ENCODE assay signal across 17 cellular contexts in genomic region chr16:30374538-30374937, GRCh38. TPM values are rescaled to one million over a fixed set of nuclear protein-coding genes. Genes with fewer than 3 reads are reported as not detected.
A peak's percentile ranks its signal among the peaks of the same experiment; 100 is the strongest.
DNase-seq lines count a peak whose midpoint lies in the region; ATAC-seq and TF ChIP-seq lines count a peak whose summit lies in the region.
"Had no signal": no experiment of that assay in that cellular context is flagged by ENCODE, and none has a peak within 500 bp of the region (broad histone marks: within the 10 kb centered on the region; RNA-seq: fewer than 3 reads in every experiment).

Gene MYL11, plus strand, starts transcription at chr16:30374802. Its CDS starts 56 bp downstream, at chr16:30374858.

- H2AFZ ChIP-seq in neuronal stem cell (ENCODE audit: low read length): no peak within 1 kb of the TSS

- DNase-seq in CD8-positive, alpha-beta memory T cell: no peak
- DNase-seq in RWPE1 (ENCODE audit: low spot score): no peak
- DNase-seq in neuronal stem cell (ENCODE audit: low spot score): no peak
- DNase-seq in NCI-H1105 (lab: John Stamatoyannopoulos, UW): no peak
- no peak for DNase-seq in C1 segment of cervical spinal cord (lab: John Stamatoyannopoulos, UW)
- DNase-seq in posterior vena cava (ENCODE audit: low spot score): no peak
- DNase-seq: activated CD4-positive, CD25-positive, alpha-beta regulatory T cell treated with anti-CD3 and anti-CD28 coated beads, Interleukin-2, amount 50 U/mL, for 72 hours; NCI-H1694; NCI-H526 treated with DMSO at 0.1 percent for 48 hours; PC-3; stimulated activated CD4-positive, alpha-beta T cell treated with anti-CD3 and anti-CD28 coated beads, Interleukin-2, amount 100 ng/mL, for 24 hours; stimulated activated CD8-positive, alpha-beta memory T cell treated with anti-CD3 and anti-CD28 coated beads, Interleukin-4, amount 100 ng/mL, for 48 hours had no signal

- H3K9ac ChIP-seq in neuronal stem cell (ENCODE audit: low read depth, low read length, poor library complexity): no peak within 1 kb of the TSS

- CTCF ChIA-PET in CD8-positive, alpha-beta memory T cell (lab: Charles Lee): interaction anchor here (1.7 kb wide), 1 partner anchor 35 kb away, joined by 5 read pairs; no protein-coding TSS in a partner anchor
- CTCF ChIA-PET in RWPE1 (lab: Yijun Ruan, JAX): no interaction called here

- peak within 1 kb of the TSS in 7 of 8 donors; percentile 70 to 100 (median 87) for H3K27ac Mint-ChIP-seq in CD8-positive, alpha-beta memory T cell
- peak within 1 kb of the TSS; percentile 100 for H3K27ac Mint-ChIP-seq in dendritic cell treated with granulocyte-macrophage colony-stimulating factor and Interleukin-4, amounts not matched to agents 40 ng/mL and 50 ng/mL, for 4 days

- no peak within 1 kb of the TSS for H3K23ac ChIP-seq in neuronal stem cell (ENCODE audit: low read depth, low read length, poor library complexity)

- H3K18ac ChIP-seq in neuronal stem cell (ENCODE audit: low read length): peak within 1 kb of the TSS; percentile 3

- no peaks in the 10 kb centered on the region for H3K27me3 ChIP-seq in CD8-positive, alpha-beta memory T cell (ENCODE audit: insufficient read depth, low read length, poor library complexity, severe bottlenecking)
- H3K27me3 ChIP-seq in neuronal stem cell (ENCODE audit: control insufficient read depth in 3 of 3, insufficient read depth in 3 of 3, low read depth in 1 of 3, low read length in 3 of 3): no peaks in the 10 kb centered on the region
- H3K27me3 ChIP-seq: cardiac muscle cell had no signal

- no peak within 1 kb of the TSS for H3K14ac ChIP-seq in neuronal stem cell (ENCODE audit: low read length)

- peak within 1 kb of the TSS; percentile 59 for H2BK15ac ChIP-seq in neuronal stem cell (ENCODE audit: low read length)

- no peak within 1 kb of the TSS for H2BK12ac ChIP-seq in neuronal stem cell (ENCODE audit: low read length)

- H4K91ac ChIP-seq in neuronal stem cell (ENCODE audit: low read depth, low read length, poor library complexity): no peak within 1 kb of the TSS

- peak within 1 kb of the TSS; percentile 2 for H2BK5ac ChIP-seq in neuronal stem cell (ENCODE audit: low read length)

- H3K4me2 ChIP-seq in neuronal stem cell (ENCODE audit: insufficient read depth, low read length, poor library complexity, severe bottlenecking): no peak within 1 kb of the TSS

- peak within 1 kb of the TSS; percentile 42 for H2AK5ac ChIP-seq in neuronal stem cell (ENCODE audit: low read depth, low read length)

- H3K27ac ChIP-seq in CD8-positive, alpha-beta memory T cell (ENCODE audit: low read depth, low read length): no peak within 1 kb of the TSS
- H3K27ac ChIP-seq in RWPE1 (peak within 1 kb of the TSS; percentile 99; the same call in 1 of the 2 replicates), neuronal stem cell (replicated peaks; ENCODE audit: low read length) (no peak within 1 kb of the TSS)
- H3K27ac ChIP-seq: C4-2B, cardiac muscle cell had no signal

- intact Hi-C loops in dendritic cell treated with granulocyte-macrophage colony-stimulating factor and Interleukin-4, amounts not matched to agents 40 ng/mL and 50 ng/mL, for 4 days (cut with micrococcal nuclease): loop anchor here (5.0 kb wide), 1 partner anchor 33 kb away; the partner anchor contains the start of gene ZNF771
- intact Hi-C loops in posterior vena cava (cut with DNase I): no loop called here

- H3K27me3 Mint-ChIP-seq in CD8-positive, alpha-beta memory T cell: peaks cover 0 to 4% of the 10 kb centered on the region in 2 donors
- H3K27me3 Mint-ChIP-seq in dendritic cell treated with granulocyte-macrophage colony-stimulating factor and Interleukin-4, amounts not matched to agents 40 ng/mL and 50 ng/mL, for 4 days: no peaks in the 10 kb centered on the region

- H3K4me1 ChIP-seq in CD8-positive, alpha-beta memory T cell (ENCODE audit: insufficient read depth, low read length): peaks cover 37% of the 10 kb centered on the region
- H3K4me1 ChIP-seq in neuronal stem cell (ENCODE audit: control insufficient read depth in 2 of 2, insufficient read depth in 1 of 2, low read depth in 1 of 2, low read length in 2 of 2): peaks cover 21 to 23% of the 10 kb centered on the region in 2 donors

- no peaks in the 10 kb centered on the region for H3K36me3 ChIP-seq in CD8-positive, alpha-beta memory T cell (ENCODE audit: insufficient read depth, low read length)
- H3K36me3 ChIP-seq in neuronal stem cell (replicated peaks in 1 of 2; ENCODE audit: control insufficient read depth in 2 of 2, insufficient read depth in 2 of 2, low read length in 2 of 2): peaks cover 0 to 2% of the 10 kb centered on the region in 2 donors
- H3K36me3 ChIP-seq: cardiac muscle cell had no signal

- H3K4ac ChIP-seq in neuronal stem cell (ENCODE audit: low read length): no peak within 1 kb of the TSS

- no CpG with 5 or more reads among the region's 6 CpGs for WGBS in neuronal stem cell (ENCODE audit: extremely low coverage in 2 of 2, insufficient read length in 2 of 2, insufficient replicate concordance in 1 of 2), 2 donors

- no peak for ATAC-seq in GM18520 (IDR thresholded peaks at IDR 0.05; ENCODE audit: unreplicated experiment)
- ATAC-seq: GM12878, PC-3 had no signal

- H3K4me3 ChIP-seq in CD8-positive, alpha-beta memory T cell (ENCODE audit: low read length): no peak within 1 kb of the TSS
- no peak within 1 kb of the TSS for H3K4me3 ChIP-seq in neuronal stem cell (ENCODE audit: low read length in 2 of 2)
- H3K4me3 ChIP-seq: cardiac muscle cell, GM12878 had no signal

- H4K8ac ChIP-seq in neuronal stem cell (ENCODE audit: low read depth, low read length): no peak within 1 kb of the TSS

- H3K9me3 ChIP-seq in CD8-positive, alpha-beta memory T cell (ENCODE audit: low read length): no peaks in the 10 kb centered on the region
- no peaks in the 10 kb centered on the region for H3K9me3 ChIP-seq in neuronal stem cell (replicated peaks in 1 of 2; ENCODE audit: control insufficient read depth in 2 of 2, insufficient read depth in 1 of 2, low read depth in 1 of 2, low read length in 2 of 2)

- H3K9me3 Mint-ChIP-seq in CD8-positive, alpha-beta memory T cell: no peaks in the 10 kb centered on the region
- H3K9me3 Mint-ChIP-seq in dendritic cell treated with granulocyte-macrophage colony-stimulating factor and Interleukin-4, amounts not matched to agents 40 ng/mL and 50 ng/mL, for 4 days: no peaks in the 10 kb centered on the region

- no peak for TF ChIP-seq CTCF in RWPE1 (conservative IDR thresholded peaks at IDR 0.05; ENCODE audit: low read depth)

- peaks cover 32 to 45% (median 35%) of the 10 kb centered on the region in 3 donors for H3K4me1 Mint-ChIP-seq in CD8-positive, alpha-beta memory T cell
- peaks cover 34% of the 10 kb centered on the region for H3K4me1 Mint-ChIP-seq in dendritic cell treated with granulocyte-macrophage colony-stimulating factor and Interleukin-4, amounts not matched to agents 40 ng/mL and 50 ng/mL, for 4 days (ENCODE audit: low read depth)

- H3K36me3 Mint-ChIP-seq in CD8-positive, alpha-beta memory T cell: peaks cover 0 to 20% (median 0%) of the 10 kb centered on the region in 3 donors
- H3K36me3 Mint-ChIP-seq in dendritic cell treated with granulocyte-macrophage colony-stimulating factor and Interleukin-4, amounts not matched to agents 40 ng/mL and 50 ng/mL, for 4 days (ENCODE audit: low read depth): peaks cover 11% of the 10 kb centered on the region

- no peak within 1 kb of the TSS for H2BK120ac ChIP-seq in neuronal stem cell (ENCODE audit: low read depth, low read length)

- H3K4me3 Mint-ChIP-seq in CD8-positive, alpha-beta memory T cell: peak within 1 kb of the TSS in 3 of 7 donors; percentile 26 to 57 (median 36)
- no peak within 1 kb of the TSS for H3K4me3 Mint-ChIP-seq in dendritic cell treated with granulocyte-macrophage colony-stimulating factor and Interleukin-4, amounts not matched to agents 40 ng/mL and 50 ng/mL, for 4 days

- H3K79me1 ChIP-seq in neuronal stem cell (ENCODE audit: low read depth, low read length): peaks cover 3% of the 10 kb centered on the region

- POLR2A ChIA-PET in CD8-positive, alpha-beta memory T cell (lab: Charles Lee): no interaction called here
- POLR2A ChIA-PET in RWPE1 (lab: Yijun Ruan, JAX; ENCODE audit: low non-redundant PET): no interaction called here

RNA-seq across cellular contexts. Expression of gene MYL11, which starts in this region (rescaled TPM):
- total RNA-seq in CD8-positive, alpha-beta memory T cell: 1 to 10 TPM; 1.9 to 2.4 TPM
- 4.6 TPM for polyA plus RNA-seq in CD8-positive, alpha-beta memory T cell
- 4.7 TPM for polyA plus RNA-seq in neuronal stem cell (2013, experiment 1 of 2)
- polyA plus RNA-seq in neuronal stem cell (2013, experiment 2 of 2): 4.6 TPM
- not detected for total RNA-seq in posterior vena cava
- total RNA-seq: cardiac muscle cell, GM12878, PC-3 had no signal
